Comparison of ENCODE assay signal across 19 cellular contexts in the genomic region with DNA sequence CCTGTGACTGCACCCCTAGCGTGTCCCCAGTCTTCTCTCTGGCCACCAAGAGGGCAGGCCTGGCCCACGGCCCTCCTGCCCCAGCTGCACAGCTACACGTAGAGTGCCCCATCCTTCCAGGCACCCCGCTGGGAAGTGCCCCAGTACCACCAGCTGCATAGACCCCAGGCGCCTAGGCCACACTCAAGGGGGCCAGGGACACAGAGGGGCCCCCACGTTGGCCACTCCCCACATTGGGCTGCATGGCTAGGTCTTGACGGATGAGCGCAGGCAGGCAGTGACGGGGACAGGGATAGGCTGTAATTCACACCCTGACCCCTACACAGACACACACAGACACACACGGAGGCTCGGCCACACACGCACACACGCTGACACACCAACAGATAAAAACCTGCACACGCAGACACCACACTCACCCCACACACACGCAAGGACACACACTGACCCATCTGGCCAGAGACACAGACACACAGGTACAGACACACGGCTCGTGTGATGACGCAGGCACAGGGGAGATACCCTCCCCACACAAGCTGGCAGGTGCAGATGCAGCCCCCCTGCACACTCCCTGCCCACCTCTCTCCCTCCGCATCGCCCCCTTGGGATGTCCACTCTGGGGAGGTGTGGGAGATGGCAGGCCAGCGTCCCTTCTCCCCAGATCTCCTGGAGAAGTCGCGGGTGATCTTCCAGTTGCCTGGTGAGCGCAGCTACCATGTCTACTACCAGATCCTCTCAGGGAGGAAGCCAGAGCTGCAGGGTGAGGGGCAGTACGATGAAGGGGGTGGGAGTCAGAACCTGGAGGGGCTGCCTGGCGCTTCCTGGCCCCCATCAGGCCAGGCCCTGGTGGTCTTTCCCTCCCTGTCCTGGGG. TPM values are rescaled to one million over a fixed set of nuclear protein-coding genes. Genes with fewer than 3 reads are reported as not detected.
DNase-seq lines count a peak whose midpoint lies in the region; ATAC-seq, FAIRE-seq and TF ChIP-seq lines count a peak whose summit lies in the region.
"Had no signal": no experiment of that assay in that cellular context is flagged by ENCODE, and none has a peak within 500 bp of the region (broad histone marks: within the 10 kb centered on the region; RNA-seq: fewer than 3 reads in every experiment).

No MANE protein-coding gene starts in this region.

- peaks cover 3 to 90% (median 46%) of the 10 kb centered on the region in 12 donors for H3K4me1 ChIP-seq in heart left ventricle
- H3K4me1 ChIP-seq: pancreas had no signal

- no peak overlapping the region for H3K4me3 Mint-ChIP-seq in activated CD8-positive, alpha-beta T cell treated with anti-CD3 and anti-CD28 coated beads, Interleukin-2, amount 10 ng/mL, durations not matched to agents 7 days and 5 days
- H3K4me3 Mint-ChIP-seq in activated CD8-positive, alpha-beta T cell treated with anti-CD3 and anti-CD28 coated beads for 36 hours = no peak overlapping the region
- H3K4me3 Mint-ChIP-seq in neural crest cell = no peak overlapping the region
- H3K4me3 Mint-ChIP-seq: activated naive CD4-positive, alpha-beta T cell treated with anti-CD3 and anti-CD28 coated beads for 36 hours; activated T-cell treated with anti-CD3 and anti-CD28 coated beads, Interleukin-2, amount 50 U/mL, for 4 hours; immature natural killer cell had no signal

- H3K9me3 ChIP-seq in heart left ventricle = no peaks in the 10 kb centered on the region
- H3K9me3 ChIP-seq: pancreas, stomach, upper lobe of left lung had no signal

- no peak for DNase-seq in activated CD8-positive, alpha-beta T cell treated with anti-CD3 and anti-CD28 coated beads, Interleukin-2, amount 10 ng/mL, durations not matched to agents 7 days and 5 days
- no peak for DNase-seq in activated CD8-positive, alpha-beta T cell treated with anti-CD3 and anti-CD28 coated beads for 36 hours
- DNase-seq in heart left ventricle = peak in 1 of 5 donors; percentile 61
- no peak for DNase-seq in neural crest cell (ENCODE audit: low read depth, low spot score)
- DNase-seq in urothelium cell line (ENCODE audit: low spot score) = no peak
- DNase-seq in medulla oblongata (ENCODE audit: extremely low spot score) = no peak
- DNase-seq in nucleus accumbens (lab: John Stamatoyannopoulos, UW) = no peak
- no peak for DNase-seq in NCI-H2227 treated with DMSO at 0.1 percent for 48 hours (lab: John Stamatoyannopoulos, UW)
- DNase-seq: activated CD8-positive, alpha-beta memory T cell treated with anti-CD3 and anti-CD28 coated beads for 24 hours; activated naive CD4-positive, alpha-beta T cell treated with anti-CD3 and anti-CD28 coated beads for 36 hours; activated T-cell treated with anti-CD3 and anti-CD28 coated beads, Interleukin-2, amount 50 U/mL, for 4 hours; immature natural killer cell; NCI-H1092; NCI-H2081 treated with DMSO at 0.1 percent for 48 hours; stomach had no signal

- no peak for TF ChIP-seq POLR2A in heart left ventricle (IDR thresholded peaks at IDR 0.05)

- no peak for TF ChIP-seq CTCF in activated CD8-positive, alpha-beta T cell treated with anti-CD3 and anti-CD28 coated beads for 36 hours (IDR thresholded peaks at IDR 0.05)
- TF ChIP-seq CTCF in heart left ventricle (IDR thresholded peaks at IDR 0.05) (no peak), neural crest cell (conservative IDR thresholded peaks at IDR 0.05) (no peak)

- peak overlapping the region in 8 of 12 donors; percentile 18 to 99 (median 62) for H3K27ac ChIP-seq in heart left ventricle
- H3K27ac ChIP-seq: 22Rv1, pancreas, RWPE1, stomach, upper lobe of left lung had no signal

- H3K9me3 Mint-ChIP-seq in activated CD8-positive, alpha-beta T cell treated with anti-CD3 and anti-CD28 coated beads, Interleukin-2, amount 10 ng/mL, durations not matched to agents 7 days and 5 days (ENCODE audit: insufficient read depth) = no peaks in the 10 kb centered on the region
- no peaks in the 10 kb centered on the region for H3K9me3 Mint-ChIP-seq in activated CD8-positive, alpha-beta T cell treated with anti-CD3 and anti-CD28 coated beads for 36 hours
- no peaks in the 10 kb centered on the region for H3K9me3 Mint-ChIP-seq in neural crest cell
- H3K9me3 Mint-ChIP-seq: activated naive CD4-positive, alpha-beta T cell treated with anti-CD3 and anti-CD28 coated beads for 36 hours; activated T-cell treated with anti-CD3 and anti-CD28 coated beads, Interleukin-2, amount 50 U/mL, for 4 hours; immature natural killer cell had no signal

- no peak for ATAC-seq in activated CD8-positive, alpha-beta T cell treated with anti-CD3 and anti-CD28 coated beads, Interleukin-2, amount 10 ng/mL, durations not matched to agents 7 days and 5 days
- ATAC-seq in activated CD8-positive, alpha-beta T cell treated with anti-CD3 and anti-CD28 coated beads for 36 hours = no peak
- peak in 1 of 4 donors; percentile 1 for ATAC-seq in heart left ventricle
- ATAC-seq: activated T-cell treated with anti-CD3 and anti-CD28 coated beads, Interleukin-2, amount 50 U/mL, for 4 hours; pancreas had no signal

- intact Hi-C loops in activated CD8-positive, alpha-beta T cell treated with anti-CD3 and anti-CD28 coated beads for 36 hours (cut with micrococcal nuclease) = no loop called here
- intact Hi-C loops in heart left ventricle (cut with DNase I) = no loop called here

- no peaks in the 10 kb centered on the region for H3K27me3 ChIP-seq in heart left ventricle
- H3K27me3 ChIP-seq: pancreas had no signal

- peak; percentile 35 for FAIRE-seq in urothelium cell line (lab: Jason Lieb, UNC)
- FAIRE-seq: pancreas had no signal

- H3K4me1 Mint-ChIP-seq in activated CD8-positive, alpha-beta T cell treated with anti-CD3 and anti-CD28 coated beads, Interleukin-2, amount 10 ng/mL, durations not matched to agents 7 days and 5 days (ENCODE audit: low read depth) = peaks cover 1% of the 10 kb centered on the region
- no peaks in the 10 kb centered on the region for H3K4me1 Mint-ChIP-seq in activated CD8-positive, alpha-beta T cell treated with anti-CD3 and anti-CD28 coated beads for 36 hours (ENCODE audit: low read depth)
- peaks cover 16% of the 10 kb centered on the region for H3K4me1 Mint-ChIP-seq in neural crest cell

- CTCF ChIA-PET in activated CD8-positive, alpha-beta T cell treated with anti-CD3 and anti-CD28 coated beads, Interleukin-2, amount 10 ng/mL, durations not matched to agents 7 days and 5 days (lab: Charles Lee) = no interaction called here
- CTCF ChIA-PET in activated CD8-positive, alpha-beta T cell treated with anti-CD3 and anti-CD28 coated beads for 36 hours (lab: Charles Lee) = interaction anchor here (1.2 kb wide), 1 partner anchor 110 kb away, joined by 3 read pairs; no protein-coding TSS in a partner anchor

- H3K4me3 ChIP-seq in heart left ventricle = no peak overlapping the region
- H3K4me3 ChIP-seq: pancreas, stomach, upper lobe of left lung had no signal

- WGBS in heart left ventricle, 4 donors = 57 to 65% (median 62%) methylated on average over 26 of the region's 26 CpGs

- H3K36me3 Mint-ChIP-seq in activated CD8-positive, alpha-beta T cell treated with anti-CD3 and anti-CD28 coated beads, Interleukin-2, amount 10 ng/mL, durations not matched to agents 7 days and 5 days (ENCODE audit: low read depth) = no peaks in the 10 kb centered on the region
- no peaks in the 10 kb centered on the region for H3K36me3 Mint-ChIP-seq in activated CD8-positive, alpha-beta T cell treated with anti-CD3 and anti-CD28 coated beads for 36 hours (ENCODE audit: low read depth)
- peaks cover 3% of the 10 kb centered on the region for H3K36me3 Mint-ChIP-seq in neural crest cell (ENCODE audit: low read depth)
- H3K36me3 Mint-ChIP-seq: immature natural killer cell had no signal

- peak overlapping the region; percentile 21 for H3K27ac Mint-ChIP-seq in activated CD8-positive, alpha-beta T cell treated with anti-CD3 and anti-CD28 coated beads, Interleukin-2, amount 10 ng/mL, durations not matched to agents 7 days and 5 days
- no peak overlapping the region for H3K27ac Mint-ChIP-seq in activated CD8-positive, alpha-beta T cell treated with anti-CD3 and anti-CD28 coated beads for 36 hours
- H3K27ac Mint-ChIP-seq in neural crest cell (ENCODE audit: unreplicated experiment) = peak overlapping the region; percentile 13
- H3K27ac Mint-ChIP-seq: activated naive CD4-positive, alpha-beta T cell treated with anti-CD3 and anti-CD28 coated beads for 36 hours had no signal

- H3K27me3 Mint-ChIP-seq in activated CD8-positive, alpha-beta T cell treated with anti-CD3 and anti-CD28 coated beads, Interleukin-2, amount 10 ng/mL, durations not matched to agents 7 days and 5 days (ENCODE audit: low read depth) = peaks cover 7% of the 10 kb centered on the region
- peaks cover 14% of the 10 kb centered on the region for H3K27me3 Mint-ChIP-seq in activated CD8-positive, alpha-beta T cell treated with anti-CD3 and anti-CD28 coated beads for 36 hours
- H3K27me3 Mint-ChIP-seq in neural crest cell (ENCODE audit: low read depth) = peaks cover 32% of the 10 kb centered on the region

- POLR2A ChIA-PET in activated CD8-positive, alpha-beta T cell treated with anti-CD3 and anti-CD28 coated beads, Interleukin-2, amount 10 ng/mL, durations not matched to agents 7 days and 5 days (lab: Charles Lee) = no interaction called here
- POLR2A ChIA-PET in activated CD8-positive, alpha-beta T cell treated with anti-CD3 and anti-CD28 coated beads for 36 hours (lab: Charles Lee) = no interaction called here

- peaks cover 0 to 44% (median 16%) of the 10 kb centered on the region in 9 donors for H3K36me3 ChIP-seq in heart left ventricle
- H3K36me3 ChIP-seq: pancreas, stomach, upper lobe of left lung had no signal

RNA-seq across cellular contexts. Expression of a gene that starts 30.0 kb away (rescaled TPM):
- under 1 TPM; 0.13 to 0.26 TPM for total RNA-seq in activated CD8-positive, alpha-beta T cell treated with anti-CD3 and anti-CD28 coated beads, Interleukin-2, amount 10 ng/mL, durations not matched to agents 7 days and 5 days
- under 1 TPM; 0.22 to 0.38 TPM for total RNA-seq in activated CD8-positive, alpha-beta T cell treated with anti-CD3 and anti-CD28 coated beads for 36 hours
- total RNA-seq in heart left ventricle (100 to 1,000 TPM in 7 of 9 donors, 10 to 100 TPM in 2; 50.7 to 306 (median 144) TPM), neural crest cell (0.55 and 0.77 TPM in 2 replicates)
- polyA plus RNA-seq in heart left ventricle = 100 to 1,000 TPM in 1 of 2 donors, 10 to 100 TPM in 1; 12.8 to 448 TPM
- polyA plus RNA-seq: immature natural killer cell had no signal

RNA-seq across cellular contexts. Expression of a gene that starts 30.1 kb away (rescaled TPM):
- 10 to 100 TPM; 55.1 to 55.6 TPM for total RNA-seq in activated CD8-positive, alpha-beta T cell treated with anti-CD3 and anti-CD28 coated beads, Interleukin-2, amount 10 ng/mL, durations not matched to agents 7 days and 5 days
- 10 to 100 TPM; 50.9 to 52.7 TPM for total RNA-seq in activated CD8-positive, alpha-beta T cell treated with anti-CD3 and anti-CD28 coated beads for 36 hours
- total RNA-seq in heart left ventricle = 10 to 100 TPM; 17.8 to 38.1 (median 26.8) TPM
- polyA plus RNA-seq in heart left ventricle = 10 to 100 TPM; 32.3 to 38.7 TPM
- 78.8 and 84.5 TPM in 2 replicates for total RNA-seq in neural crest cell

Comparison
In these comparisons a context has a peak if more than half of its experiments do, and no peak if none do; other contexts are left out.
1. RNA of a gene that starts 30.0 kb away (total RNA-seq): 50.7 to 306 TPM in heart left ventricle; 0.55 to 0.77 TPM in neural crest cell, 0.22 to 0.38 TPM in activated CD8-positive, alpha-beta T cell treated with anti-CD3 and anti-CD28 coated beads for 36 hours and 0.13 to 0.26 TPM in activated CD8-positive, alpha-beta T cell treated with anti-CD3 and anti-CD28 coated beads, Interleukin-2, amount 10 ng/mL, durations not matched to agents 7 days and 5 days; every median in the first group is over 10 times any median in the second.